ENCODE assay signal across 8 cellular contexts in the genomic region with DNA sequence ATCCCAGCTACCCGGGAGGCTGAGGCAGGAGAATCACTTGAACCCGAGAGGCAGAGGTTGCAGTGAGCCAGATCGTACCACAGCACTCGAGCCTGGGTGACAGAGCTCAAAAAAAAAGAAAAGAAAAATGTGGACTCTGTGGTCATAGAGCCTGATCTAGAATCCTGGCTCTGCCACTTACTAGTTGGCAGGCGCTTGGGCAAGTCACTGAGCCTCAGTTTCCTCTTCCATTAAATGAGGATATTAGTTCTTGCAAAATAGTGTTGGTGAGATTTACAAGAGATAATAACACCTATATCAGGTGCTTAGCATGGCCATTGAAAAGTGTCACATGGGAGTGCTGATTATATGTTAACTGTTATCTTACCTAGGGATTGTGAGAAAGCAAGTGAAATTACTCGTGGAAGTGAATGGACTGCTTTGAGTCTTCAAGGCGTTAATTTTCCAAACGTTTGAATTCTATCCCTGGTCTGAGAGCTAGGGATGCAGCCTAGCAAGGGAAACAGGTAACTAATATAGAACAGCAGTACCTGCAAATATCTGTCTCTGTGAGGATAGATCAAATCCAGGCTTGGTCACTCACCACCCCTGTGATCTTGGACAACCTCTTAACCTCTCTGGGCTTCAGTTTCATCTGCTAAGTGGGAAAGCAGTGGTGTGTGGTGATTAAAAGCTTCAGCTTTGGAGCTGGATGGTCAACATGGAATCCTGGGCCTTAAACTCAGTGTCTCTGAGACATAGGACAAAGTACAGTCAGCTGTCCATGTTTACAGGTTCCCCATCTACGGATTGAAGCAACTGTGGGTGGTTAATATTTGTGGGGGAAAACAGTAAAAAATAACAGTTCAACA. TPM values are rescaled to one million over a fixed set of nuclear protein-coding genes. Genes with fewer than 3 reads are reported as not detected.
A peak's percentile ranks its signal among the peaks of the same experiment; 100 is the strongest.
DNase-seq lines count a peak whose midpoint lies in the region; ATAC-seq, FAIRE-seq and TF ChIP-seq lines count a peak whose summit lies in the region.

No MANE protein-coding gene starts in this region.

- H3K9ac ChIP-seq in SK-N-SH (peak overlapping the region; percentile 70; the same call in 1 of the 2 replicates), kidney (ENCODE audit: low read length in 2 of 2) (no peak overlapping the region), subcutaneous abdominal adipose tissue (ENCODE audit: low read length in 5 of 5) (peak overlapping the region in 2 of 5 donors; percentile 78 to 91)

- no peaks in the 10 kb centered on the region for H4K20me1 ChIP-seq in SK-N-SH (ENCODE audit: insufficient read depth)

- FAIRE-seq in kidney (lab: Jason Lieb, UNC) (no peak), GM12891 (lab: Jason Lieb, UNC) (no peak)

- POLR2A ChIA-PET in SK-N-SH (lab: Yijun Ruan, JAX), result no interaction called here

- H2AFZ ChIP-seq in SK-N-SH (ENCODE audit: low read depth), result peak overlapping the region; percentile 92

- peak overlapping the region; percentile 82 for H3K4me2 ChIP-seq in SK-N-SH

- H3K36me3 ChIP-seq in SK-N-SH (replicated peaks in 1 of 2; ENCODE audit: control insufficient read depth in 1 of 2, insufficient read depth in 2 of 2, low read length in 1 of 2) (no peaks in the 10 kb centered on the region), kidney (ENCODE audit: control insufficient read depth in 1 of 2, insufficient read depth in 2 of 2, low read length in 2 of 2) (no peaks in the 10 kb centered on the region), subcutaneous abdominal adipose tissue (ENCODE audit: control insufficient read depth in 5 of 5, insufficient read depth in 5 of 5, low read length in 5 of 5) (no peaks in the 10 kb centered on the region)

- H3F3A ChIP-seq in SK-N-SH (replicated peaks; ENCODE audit: insufficient read depth), result peaks cover 7% of the 10 kb centered on the region

- no peak for TF ChIP-seq EP300 in SK-N-SH (IDR thresholded peaks at IDR 0.05; ENCODE audit: borderline replicate concordance in 1 of 2, low read depth in 1 of 2, low read length in 1 of 2)

- no peaks in the 10 kb centered on the region for H3K9me2 ChIP-seq in SK-N-SH

- WGBS in SK-N-SH (ENCODE audit: low lambda C conversion rate), result 75% methylated on average over 9 of the region's 9 CpGs

- no peak for TF ChIP-seq RAD21 in SK-N-SH (IDR thresholded peaks at IDR 0.05; ENCODE audit: low read length)

- TF ChIP-seq CTCF in SK-N-SH (IDR thresholded peaks at IDR 0.05), result no peak
- TF ChIP-seq CTCF in kidney (IDR thresholded peaks at IDR 0.05; ENCODE audit: borderline replicate concordance, extremely low read depth, insufficient read depth), result no peak

- DNase-seq in SK-N-SH (no peak), kidney (no peak), GM12891 (ENCODE audit: insufficient read length, low spot score) (no peak), NCI-H2029 treated with DMSO at 0.1 percent for 48 hours (lab: John Stamatoyannopoulos, UW) (no peak)
- peak; percentile 17 for DNase-seq in activated T-cell treated with anti-CD3 and anti-CD28 coated beads, Interleukin-2, amount 50 U/mL, for 48 hours

- intact Hi-C loops in kidney (cut with DNase I), result no loop called here

- H3K27ac ChIP-seq in SK-N-SH (ENCODE audit: low read depth in 2 of 2, low read length in 1 of 2), result no peak overlapping the region
- H3K27ac ChIP-seq in kidney (ENCODE audit: low read depth in 2 of 2, low read length in 2 of 2), result no peak overlapping the region
- H3K27ac ChIP-seq in subcutaneous abdominal adipose tissue (ENCODE audit: low read depth, low read length), result peak overlapping the region; percentile 75

- H3K4me1 ChIP-seq in SK-N-SH (ENCODE audit: control insufficient read depth in 1 of 2, insufficient read depth in 2 of 2, low read depth in 1 of 2, low read length in 1 of 2) (peaks cover 4 to 6% of the 10 kb centered on the region in 2 experiments; a peak in 2 of 4 replicates), kidney (ENCODE audit: control insufficient read depth in 1 of 2, insufficient read depth in 1 of 2, low read depth in 1 of 2, low read length in 2 of 2) (peaks cover 4 to 5% of the 10 kb centered on the region in 2 donors), subcutaneous abdominal adipose tissue (ENCODE audit: control insufficient read depth in 5 of 5, insufficient read depth in 5 of 5, low read length in 5 of 5) (peaks cover 0 to 16% (median 12%) of the 10 kb centered on the region in 5 donors)

- CTCF ChIA-PET in SK-N-SH (lab: Yijun Ruan, JAX), result interaction anchor here (2.5 kb wide), 1 partner anchor 35 kb away, joined by 10 read pairs; no protein-coding TSS in a partner anchor

- H3K4me3 ChIP-seq in SK-N-SH (ENCODE audit: low read depth in 2 of 2, low read length in 1 of 2) (peak overlapping the region; percentile 73 to 78), kidney (ENCODE audit: low read length in 2 of 2) (peak overlapping the region; percentile 86 to 97), subcutaneous abdominal adipose tissue (ENCODE audit: low read depth in 1 of 5, low read length in 5 of 5) (peak overlapping the region; percentile 86 to 98 (median 94))

- peaks cover 10% of the 10 kb centered on the region; the same call in 1 of the 2 replicates for H3K79me2 ChIP-seq in SK-N-SH (ENCODE audit: insufficient read depth)

- no peaks in the 10 kb centered on the region for H3K9me3 ChIP-seq in SK-N-SH
- no peaks in the 10 kb centered on the region for H3K9me3 ChIP-seq in kidney (ENCODE audit: control insufficient read depth in 1 of 2, low read length in 2 of 2)
- H3K9me3 ChIP-seq in subcutaneous abdominal adipose tissue (ENCODE audit: control insufficient read depth in 5 of 5, low read length in 5 of 5), result no peaks in the 10 kb centered on the region

- H3K27me3 ChIP-seq in SK-N-SH (ENCODE audit: insufficient read depth), result no peaks in the 10 kb centered on the region
- no peaks in the 10 kb centered on the region for H3K27me3 ChIP-seq in subcutaneous abdominal adipose tissue (ENCODE audit: control insufficient read depth in 5 of 5, insufficient read depth in 4 of 5, low read length in 5 of 5)

- TF ChIP-seq POLR2A in GM18505 (IDR thresholded peaks at IDR 0.05; ENCODE audit: borderline replicate concordance, extremely low read depth, insufficient read depth, insufficient read length) (no peak), GM12891 (IDR thresholded peaks at IDR 0.05; ENCODE audit: low read depth, low read length) (no peak)

- ATAC-seq in SK-N-SH treated with all-trans-retinoic acid at 6 μM for 48 hours (no peak), GM18505 (IDR thresholded peaks at IDR 0.05; ENCODE audit: unreplicated experiment) (no peak)

TF ChIP-seq in SK-N-SH, 30 proteins besides CTCF, POLR2A, EP300 and RAD21:
- TF ChIP-seq GABPA (IDR thresholded peaks at IDR 0.05; ENCODE audit: low read depth) (no peak), SIN3A (IDR thresholded peaks at IDR 0.05; ENCODE audit: borderline replicate concordance, low read depth, low read length) (no peak), GATA2 (CRISPR knock-in tag; IDR thresholded peaks at IDR 0.05) (no peak), POLR2AphosphoS5 (IDR thresholded peaks at IDR 0.05; ENCODE audit: low read depth, low read length) (no peak)
- TF ChIP-seq, protein P1, sequence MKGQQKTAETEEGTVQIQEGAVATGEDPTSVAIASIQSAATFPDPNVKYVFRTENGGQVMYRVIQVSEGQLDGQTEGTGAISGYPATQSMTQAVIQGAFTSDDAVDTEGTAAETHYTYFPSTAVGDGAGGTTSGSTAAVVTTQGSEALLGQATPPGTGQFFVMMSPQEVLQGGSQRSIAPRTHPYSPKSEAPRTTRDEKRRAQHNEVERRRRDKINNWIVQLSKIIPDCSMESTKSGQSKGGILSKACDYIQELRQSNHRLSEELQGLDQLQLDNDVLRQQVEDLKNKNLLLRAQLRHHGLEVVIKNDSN (IDR thresholded peaks at IDR 0.05; ENCODE audit: borderline replicate concordance, low read depth), result no peak

TF ChIP-seq in SK-N-SH treated with all-trans-retinoic acid at 6 μM for 48 hours, 23 proteins besides CTCF, POLR2A, EP300 and RAD21 (continues in another document):
- TF ChIP-seq TOX (CRISPR knock-in tag; IDR thresholded peaks at IDR 0.05; ENCODE audit: borderline replicate concordance), result no peak
- no peak for TF ChIP-seq RARB (CRISPR knock-in tag; IDR thresholded peaks at IDR 0.05)
- no peak for TF ChIP-seq CSDC2 (CRISPR knock-in tag; IDR thresholded peaks at IDR 0.05)
- no peak for TF ChIP-seq PPARA (CRISPR knock-in tag; IDR thresholded peaks at IDR 0.05; ENCODE audit: borderline replicate concordance)

TF ChIP-seq in GM12891, 5 proteins besides CTCF, POLR2A, EP300 and RAD21:
- no peak for TF ChIP-seq POLR2AphosphoS5 (IDR thresholded peaks at IDR 0.05; ENCODE audit: low read depth, low read length)
- TF ChIP-seq POU2F2 (IDR thresholded peaks at IDR 0.05; ENCODE audit: low read depth, low read length), result no peak
- TF ChIP-seq SPI1 (IDR thresholded peaks at IDR 0.05; ENCODE audit: low read depth, low read length), result no peak
- TF ChIP-seq TAF1 (IDR thresholded peaks at IDR 0.05; ENCODE audit: low read depth, low read length), result no peak
- TF ChIP-seq PAX5 (IDR thresholded peaks at IDR 0.05; ENCODE audit: insufficient read depth, low read length, severe bottlenecking), result no peak
TF ChIP-seq in GM12891: peak in this region for 0.

RNA-seq across cellular contexts. Expression of a gene that starts 1.0 kb away (rescaled TPM):
- polyA plus RNA-seq in SK-N-SH (2012; rRNA removed) (37.9 and 39.8 TPM in 2 replicates), kidney (ENCODE audit: insufficient read depth, low read depth, low replicate concordance) (145 TPM)
- polyA plus RNA-seq in SK-N-SH (2012; cell fraction: cytosol; rRNA removed), result 45.3 and 46.1 TPM in 2 replicates
- 20.5 and 24.4 TPM in 2 replicates for polyA plus RNA-seq in SK-N-SH (2012; cell fraction: nucleus; rRNA removed)
- total RNA-seq in kidney, result 72.1 TPM
- 81.9 TPM for polyA plus RNA-seq in GM12891 (2012; ENCODE audit: low read depth, missing spikeins)

RNA-seq across cellular contexts. Expression of a gene that starts 44.2 kb away (rescaled TPM):
- polyA plus RNA-seq in SK-N-SH (2012; rRNA removed), result 16.1 and 16.4 TPM in 2 replicates
- 7.9 and 11.4 TPM in 2 replicates for polyA plus RNA-seq in SK-N-SH (2012; cell fraction: cytosol; rRNA removed)
- polyA plus RNA-seq in SK-N-SH (2012; cell fraction: nucleus; rRNA removed), result 28.8 and 28.9 TPM in 2 replicates
- 115 TPM for total RNA-seq in kidney
- 13.8 TPM for polyA plus RNA-seq in kidney (ENCODE audit: insufficient read depth, low read depth, low replicate concordance)
- polyA plus RNA-seq in GM12891 (2012; ENCODE audit: low read depth, missing spikeins), result 20.9 TPM

Comparison
In these comparisons a context has a peak if more than half of its experiments do, and no peak if none do; other contexts are left out.
1. DNase-seq: peak in activated T-cell treated with anti-CD3 and anti-CD28 coated beads, Interleukin-2, amount 50 U/mL, for 48 hours (2 of 2); none in SK-N-SH (single experiment), kidney (single experiment), GM12891 (single experiment) and NCI-H2029 treated with DMSO at 0.1 percent for 48 hours (single experiment).
2. Peak in every context shown above with its lines, with median percentiles within 50 percentile points of each other: H3K4me3 ChIP-seq.